ENCODE assay signal across 14 cellular contexts in genomic region chr19:17332360-17332676, GRCh38. TPM values are rescaled to one million over a fixed set of nuclear protein-coding genes. Genes with fewer than 3 reads are reported as not detected.
DNase-seq lines count a peak whose midpoint lies in the region; ATAC-seq and TF ChIP-seq lines count a peak whose summit lies in the region.
"Had no signal": no experiment of that assay in that cellular context is flagged by ENCODE, and none has a peak within 500 bp of the region (broad histone marks: within the 10 kb centered on the region; RNA-seq: fewer than 3 reads in every experiment).

No MANE protein-coding gene starts in this region.

- no peak overlapping the region for H3K9ac ChIP-seq in neural cell (ENCODE audit: low read length)

- H3K27me3 ChIP-seq in GM23338 (ENCODE audit: insufficient read depth) (peaks cover 9% of the 10 kb centered on the region; the same call in 1 of the 2 replicates), neural cell (ENCODE audit: insufficient read depth, low read depth, low read length) (no peaks in the 10 kb centered on the region)

- H3K4me3 ChIP-seq in GM23338 = no peak overlapping the region
- peak overlapping the region; percentile 91 for H3K4me3 ChIP-seq in neural cell (ENCODE audit: low read length)
- H3K4me3 ChIP-seq: HAP-1, SK-N-MC had no signal

- H2AFZ ChIP-seq in GM23338 = no peak overlapping the region
- no peak overlapping the region for H2AFZ ChIP-seq in neural cell (ENCODE audit: low read depth, low read length)

- H3K4me3 Mint-ChIP-seq in GM23338 (no peak overlapping the region), WTC11 (no peak overlapping the region)
- H3K4me3 Mint-ChIP-seq in activated T-helper 2 cell treated with anti-CD3 and anti-CD28 coated beads, Interferon-gamma antibody, Interleukin-2, Interleukin-4, amounts not matched to agents 10 μg/mL and 5 μg/mL and 100 μg/mL, durations not matched to agents 14 hours and 24 hours and 36 hours (ENCODE audit: low read depth) = no peak overlapping the region

- no peaks in the 10 kb centered on the region for H3K9me2 ChIP-seq in GM23338 (ENCODE audit: insufficient read depth)
- no peaks in the 10 kb centered on the region for H3K9me2 ChIP-seq in neural cell (ENCODE audit: insufficient read depth, low read length)

- H3K4me1 Mint-ChIP-seq in GM23338 (peaks cover 22% of the 10 kb centered on the region), WTC11 (peaks cover 29% of the 10 kb centered on the region)
- H3K4me1 Mint-ChIP-seq in activated T-helper 2 cell treated with anti-CD3 and anti-CD28 coated beads, Interferon-gamma antibody, Interleukin-2, Interleukin-4, amounts not matched to agents 10 μg/mL and 5 μg/mL and 100 μg/mL, durations not matched to agents 14 hours and 24 hours and 36 hours (ENCODE audit: low read depth) = peaks cover 15% of the 10 kb centered on the region

- peaks cover 2% of the 10 kb centered on the region; the same call in 1 of the 2 replicates for H3K4me1 ChIP-seq in GM23338 (ENCODE audit: insufficient read depth)

- H3K27ac Mint-ChIP-seq in GM23338 = no peak overlapping the region
- peak overlapping the region; percentile 60; the same call in 1 of the 2 replicates for H3K27ac Mint-ChIP-seq in WTC11
- no peak overlapping the region for H3K27ac Mint-ChIP-seq in activated T-helper 2 cell treated with anti-CD3 and anti-CD28 coated beads, Interferon-gamma antibody, Interleukin-2, Interleukin-4, amounts not matched to agents 10 μg/mL and 5 μg/mL and 100 μg/mL, durations not matched to agents 14 hours and 24 hours and 36 hours

- H3K79me2 ChIP-seq in GM23338 (replicated peaks; ENCODE audit: insufficient read depth) = no peaks in the 10 kb centered on the region
- H3K79me2 ChIP-seq in neural cell (replicated peaks; ENCODE audit: insufficient read depth, low read length) = peaks cover 7% of the 10 kb centered on the region

- H3F3A ChIP-seq in GM23338 (replicated peaks; ENCODE audit: low read depth) (peaks cover 20% of the 10 kb centered on the region), neural cell (ENCODE audit: insufficient read depth, low read length, poor library complexity, severe bottlenecking) (peaks cover 6% of the 10 kb centered on the region)

- H3K4me2 ChIP-seq in GM23338 (no peak overlapping the region), neural cell (ENCODE audit: low read length) (no peak overlapping the region)

- DNase-seq in GM23338 (ENCODE audit: low spot score) = no peak
- no peak for DNase-seq in WTC11 (ENCODE audit: low spot score)
- no peak for DNase-seq in activated T-cell treated with anti-CD3 and anti-CD28 coated beads, Interleukin-2, amount 50 U/mL, for 48 hours
- DNase-seq in H4 (ENCODE audit: low spot score) = no peak
- no peak for DNase-seq in activated T-helper 2 cell treated with anti-CD3 and anti-CD28 coated beads, Interferon-gamma antibody, Interleukin-2, Interleukin-4, amounts not matched to agents 10 μg/mL and 5 μg/mL and 100 μg/mL, durations not matched to agents 14 hours and 24 hours and 36 hours (ENCODE audit: low spot score)
- DNase-seq in C1 segment of cervical spinal cord (lab: John Stamatoyannopoulos, UW) = no peak
- DNase-seq: DMS79, NCI-H1417 treated with DMSO at 0.1 percent for 48 hours, NCI-H187, NCI-H526 treated with DMSO at 0.1 percent for 48 hours had no signal

- H3K27me3 Mint-ChIP-seq in GM23338 (ENCODE audit: insufficient read depth, low read depth, poor library complexity) (peaks cover 19% of the 10 kb centered on the region), WTC11 (ENCODE audit: low read depth) (peaks cover 5% of the 10 kb centered on the region)
- peaks cover 9% of the 10 kb centered on the region for H3K27me3 Mint-ChIP-seq in activated T-helper 2 cell treated with anti-CD3 and anti-CD28 coated beads, Interferon-gamma antibody, Interleukin-2, Interleukin-4, amounts not matched to agents 10 μg/mL and 5 μg/mL and 100 μg/mL, durations not matched to agents 14 hours and 24 hours and 36 hours (ENCODE audit: low read depth)

- peak overlapping the region; percentile 99 for H3K27ac ChIP-seq in 22Rv1
- H3K27ac ChIP-seq in GM23338 (ENCODE audit: low read depth) = no peak overlapping the region
- H3K27ac ChIP-seq in neural cell (ENCODE audit: low read length) = no peak overlapping the region
- H3K27ac ChIP-seq: SK-N-MC had no signal

- intact Hi-C loops in activated T-helper 2 cell treated with anti-CD3 and anti-CD28 coated beads, Interferon-gamma antibody, Interleukin-2, Interleukin-4, amounts not matched to agents 10 μg/mL and 5 μg/mL and 100 μg/mL, durations not matched to agents 14 hours and 24 hours and 36 hours (cut with micrococcal nuclease) = no loop called here

- TF ChIP-seq EP300 in neural cell (conservative IDR thresholded peaks at IDR 0.05; ENCODE audit: poor library complexity, severe bottlenecking) = no peak

- H3K9me3 ChIP-seq in neural cell (ENCODE audit: low read length) = no peaks in the 10 kb centered on the region
- H3K9me3 ChIP-seq: HAP-1 had no signal

- POLR2A ChIA-PET in WTC11 (lab: Charles Lee) = interaction anchor here (0.7 to 1.9 kb wide), 6 partner anchors 23 to 96 kb away, joined by 3 to 11 read pairs (median 5); partner anchors contain the start of genes BABAM1 and MRPL34

- H4K20me1 ChIP-seq in GM23338 (replicated peaks; ENCODE audit: insufficient read depth) = no peaks in the 10 kb centered on the region
- H4K20me1 ChIP-seq in neural cell (ENCODE audit: insufficient read depth) = no peaks in the 10 kb centered on the region

- CTCF ChIA-PET in WTC11 (lab: Charles Lee) = interaction anchor here (0.6 to 3.7 kb wide), 13 partner anchors 9 to 382 kb away, joined by 3 to 27 read pairs (median 4); partner anchors contain the start of genes ABHD8, DDA1, MRPL34 and MVB12A

- H3K36me3 Mint-ChIP-seq in GM23338 (ENCODE audit: low read depth) (peaks cover 18% of the 10 kb centered on the region), WTC11 (peaks cover 11% of the 10 kb centered on the region)
- peaks cover 16% of the 10 kb centered on the region for H3K36me3 Mint-ChIP-seq in activated T-helper 2 cell treated with anti-CD3 and anti-CD28 coated beads, Interferon-gamma antibody, Interleukin-2, Interleukin-4, amounts not matched to agents 10 μg/mL and 5 μg/mL and 100 μg/mL, durations not matched to agents 14 hours and 24 hours and 36 hours (ENCODE audit: low read depth)

- TF ChIP-seq CTCF in 22Rv1 (IDR thresholded peaks at IDR 0.05) = no peak
- no peak for TF ChIP-seq CTCF in GM23338 (conservative IDR thresholded peaks at IDR 0.05; ENCODE audit: low read depth in 2 of 2)
- no peak for TF ChIP-seq CTCF in WTC11 (IDR thresholded peaks at IDR 0.05)
- no peak for TF ChIP-seq CTCF in neural cell (IDR thresholded peaks at IDR 0.05; ENCODE audit: poor library complexity, severe bottlenecking)

- H3K36me3 ChIP-seq in GM23338 (ENCODE audit: insufficient read depth) (no peaks in the 10 kb centered on the region), neural cell (ENCODE audit: insufficient read depth, low read length) (no peaks in the 10 kb centered on the region)

- ATAC-seq in GM23338 (no peak), WTC11 (no peak)

- H3K9me3 Mint-ChIP-seq in GM23338 (peaks cover 5% of the 10 kb centered on the region; the same call in 2 of the 3 replicates), WTC11 (peaks cover 5% of the 10 kb centered on the region)
- H3K9me3 Mint-ChIP-seq in activated T-helper 2 cell treated with anti-CD3 and anti-CD28 coated beads, Interferon-gamma antibody, Interleukin-2, Interleukin-4, amounts not matched to agents 10 μg/mL and 5 μg/mL and 100 μg/mL, durations not matched to agents 14 hours and 24 hours and 36 hours = no peaks in the 10 kb centered on the region

- no peak for TF ChIP-seq RAD21 in neural cell (conservative IDR thresholded peaks at IDR 0.05)

RNA-seq across cellular contexts. Expression of gene ANO8, which starts 2.3 kb away (rescaled TPM):
- total RNA-seq in GM23338 (2014; rRNA removed; shearing (Covaris generic)) = 14.4 and 24.9 TPM in 2 replicates
- 4.3 and 4.5 TPM in 2 replicates for polyA plus RNA-seq in GM23338 (2016; fragmentation: Nextera tagmentation; extraction: Ambion mirVana)
- 30.5 to 35.4 TPM (median 32.6 TPM) in 3 replicates for total RNA-seq in WTC11 (2021)
- polyA plus RNA-seq in neural cell = 51.3 and 68.6 TPM in 2 replicates
- polyA minus RNA-seq in neural cell = 51.1 and 55.3 TPM in 2 replicates
- total RNA-seq in H4 (2014; rRNA removed; shearing (Covaris generic)) = 1.4 and 3.2 TPM in 2 replicates
- 9.2 and 9.4 TPM in 2 replicates for total RNA-seq in activated T-helper 2 cell treated with anti-CD3 and anti-CD28 coated beads, Interferon-gamma antibody, Interleukin-2, Interleukin-4, amounts not matched to agents 10 μg/mL and 5 μg/mL and 100 μg/mL, durations not matched to agents 14 hours and 24 hours and 36 hours

RNA-seq across cellular contexts. Expression of gene GTPBP3, which starts 5.0 kb away (rescaled TPM):
- 67.8 and 78.6 TPM in 2 replicates for total RNA-seq in GM23338 (2014; rRNA removed; shearing (Covaris generic))
- 23.5 and 25.4 TPM in 2 replicates for polyA plus RNA-seq in GM23338 (2016; fragmentation: Nextera tagmentation; extraction: Ambion mirVana)
- total RNA-seq in WTC11 (2021) = 79.1 to 93.0 TPM (median 80.8 TPM) in 3 replicates
- 23.2 and 25.6 TPM in 2 replicates for polyA plus RNA-seq in neural cell
- 20.6 and 22.4 TPM in 2 replicates for polyA minus RNA-seq in neural cell
- total RNA-seq in H4 (2014; rRNA removed; shearing (Covaris generic)) = 10.2 and 21.7 TPM in 2 replicates
- 62.5 and 66.5 TPM in 2 replicates for total RNA-seq in activated T-helper 2 cell treated with anti-CD3 and anti-CD28 coated beads, Interferon-gamma antibody, Interleukin-2, Interleukin-4, amounts not matched to agents 10 μg/mL and 5 μg/mL and 100 μg/mL, durations not matched to agents 14 hours and 24 hours and 36 hours

RNA-seq across cellular contexts. Expression of gene DDA1, which starts 23.0 kb away (rescaled TPM):
- total RNA-seq in GM23338 (2014; rRNA removed; shearing (Covaris generic)) = 28.2 and 34.6 TPM in 2 replicates
- polyA plus RNA-seq in GM23338 (2016; fragmentation: Nextera tagmentation; extraction: Ambion mirVana) (107 and 112 TPM in 2 replicates), neural cell (25.4 and 26.3 TPM in 2 replicates)
- total RNA-seq in WTC11 (2021) = 36.2 to 42.8 TPM (median 37.0 TPM) in 3 replicates
- 13.1 and 21.0 TPM in 2 replicates for polyA minus RNA-seq in neural cell
- 20.0 and 34.3 TPM in 2 replicates for total RNA-seq in H4 (2014; rRNA removed; shearing (Covaris generic))
- 37.1 and 39.2 TPM in 2 replicates for total RNA-seq in activated T-helper 2 cell treated with anti-CD3 and anti-CD28 coated beads, Interferon-gamma antibody, Interleukin-2, Interleukin-4, amounts not matched to agents 10 μg/mL and 5 μg/mL and 100 μg/mL, durations not matched to agents 14 hours and 24 hours and 36 hours

RNA-seq across cellular contexts. Expression of gene MRPL34, which starts 26.6 kb away (rescaled TPM):
- total RNA-seq in GM23338 (2014; rRNA removed; shearing (Covaris generic)) = 59.9 and 70.6 TPM in 2 replicates
- polyA plus RNA-seq in GM23338 (2016; fragmentation: Nextera tagmentation; extraction: Ambion mirVana) (266 and 280 TPM in 2 replicates), neural cell (61.7 and 85.1 TPM in 2 replicates)
- 117 to 130 TPM (median 122 TPM) in 3 replicates for total RNA-seq in WTC11 (2021)
- 15.8 and 24.3 TPM in 2 replicates for polyA minus RNA-seq in neural cell
- 48.0 and 76.2 TPM in 2 replicates for total RNA-seq in H4 (2014; rRNA removed; shearing (Covaris generic))
- total RNA-seq in activated T-helper 2 cell treated with anti-CD3 and anti-CD28 coated beads, Interferon-gamma antibody, Interleukin-2, Interleukin-4, amounts not matched to agents 10 μg/mL and 5 μg/mL and 100 μg/mL, durations not matched to agents 14 hours and 24 hours and 36 hours = 92.0 and 95.7 TPM in 2 replicates

RNA-seq across cellular contexts. Expression of gene ABHD8, which starts 29.1 kb away (rescaled TPM):
- total RNA-seq in GM23338 (2014; rRNA removed; shearing (Covaris generic)) = 11.4 and 16.5 TPM in 2 replicates
- polyA plus RNA-seq in GM23338 (2016; fragmentation: Nextera tagmentation; extraction: Ambion mirVana) (5.0 and 5.5 TPM in 2 replicates), neural cell (28.1 and 31.6 TPM in 2 replicates)
- total RNA-seq in WTC11 (2021) = 13.2 to 18.1 TPM (median 17.6 TPM) in 3 replicates
- 29.6 and 31.9 TPM in 2 replicates for polyA minus RNA-seq in neural cell
- total RNA-seq in H4 (2014; rRNA removed; shearing (Covaris generic)) = 3.5 and 7.5 TPM in 2 replicates
- 9.9 and 10.9 TPM in 2 replicates for total RNA-seq in activated T-helper 2 cell treated with anti-CD3 and anti-CD28 coated beads, Interferon-gamma antibody, Interleukin-2, Interleukin-4, amounts not matched to agents 10 μg/mL and 5 μg/mL and 100 μg/mL, durations not matched to agents 14 hours and 24 hours and 36 hours
